ENCODE assay signal across 9 cellular contexts in the genomic region with DNA sequence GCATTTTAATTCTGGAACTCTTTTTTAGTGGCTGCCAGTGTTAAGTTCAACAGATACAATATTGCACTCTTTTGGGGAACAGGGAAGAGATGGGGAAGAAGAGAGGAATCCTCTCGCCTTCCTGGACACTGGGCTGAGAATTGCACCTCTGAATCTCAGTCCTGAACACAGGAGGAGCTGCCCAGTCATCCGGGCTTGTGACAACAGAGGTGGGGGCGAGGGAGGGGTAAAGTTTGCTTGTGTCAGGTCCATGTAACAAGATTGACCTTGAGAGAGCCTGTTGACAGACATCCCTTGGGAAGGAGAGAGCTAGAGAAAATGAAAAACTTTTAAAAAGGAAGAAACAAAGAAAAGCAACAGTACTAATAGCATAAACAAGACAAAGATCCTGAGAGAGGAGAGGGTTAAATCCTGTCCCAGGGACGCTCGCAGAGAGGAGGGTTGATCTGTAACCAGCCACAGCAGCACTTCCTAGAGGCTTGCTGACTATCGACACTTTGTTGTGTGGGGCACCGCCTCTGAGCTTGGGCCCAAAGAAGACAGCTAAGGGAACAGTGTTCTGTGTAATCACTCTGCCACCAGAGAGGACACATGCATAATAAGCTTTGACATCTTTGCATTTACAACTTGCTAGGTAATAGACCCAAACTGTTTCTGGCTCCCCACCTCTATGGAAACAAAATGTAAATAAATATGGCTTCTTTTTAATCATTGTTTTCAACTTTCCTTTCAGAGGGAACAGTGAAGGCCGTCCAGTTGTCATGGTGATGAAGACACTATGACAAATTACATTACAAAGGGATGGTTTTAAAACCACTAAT.
DNase-seq lines count a peak whose midpoint lies in the region; ATAC-seq and TF ChIP-seq lines count a peak whose summit lies in the region.
"Had no signal": no experiment of that assay in that cellular context is flagged by ENCODE, and none has a peak within 500 bp of the region (broad histone marks: within the 10 kb centered on the region; RNA-seq: fewer than 3 reads in every experiment).

No MANE protein-coding gene starts in this region.

- H3K4me2 ChIP-seq in hepatocyte (peak overlapping the region; percentile 51), OCI-LY7 (ENCODE audit: low read length) (no peak overlapping the region)

- H3K27me3 ChIP-seq in HUES64 (ENCODE audit: insufficient read depth, low read length) (no peaks in the 10 kb centered on the region), SJSA1 (replicated peaks) (no peaks in the 10 kb centered on the region), hepatocyte (no peaks in the 10 kb centered on the region), MG63 (no peaks in the 10 kb centered on the region)

- H3K27ac ChIP-seq in HUES64 (ENCODE audit: low read depth, low read length) = peak overlapping the region; percentile 91
- peak overlapping the region; percentile 33 for H3K27ac ChIP-seq in SJSA1
- peak overlapping the region; percentile 72 for H3K27ac ChIP-seq in hepatocyte
- H3K27ac ChIP-seq in OCI-LY7 (ENCODE audit: low read depth, low read length, poor library complexity, severe bottlenecking) = no peak overlapping the region

- H3K9me3 ChIP-seq in HUES64 (ENCODE audit: insufficient read depth, low read depth, low read length) = no peaks in the 10 kb centered on the region
- no peaks in the 10 kb centered on the region for H3K9me3 ChIP-seq in SJSA1 (replicated peaks)
- no peaks in the 10 kb centered on the region for H3K9me3 ChIP-seq in hepatocyte (ENCODE audit: low read depth)
- no peaks in the 10 kb centered on the region for H3K9me3 ChIP-seq in MG63
- no peaks in the 10 kb centered on the region for H3K9me3 ChIP-seq in OCI-LY7 (ENCODE audit: low read length)

- intact Hi-C loops in posterior cingulate gyrus (cut with DNase I) (loop anchor here (1.0 kb wide), 1 partner anchor 178 kb away; no protein-coding TSS in a partner anchor), OCI-LY7 (cut with micrococcal nuclease; ENCODE audit: unreplicated experiment) (no loop called here)

- whole genome bisulfite sequencing in HUES64 = under 1% methylated on average over 7 of the region's 8 CpGs
- 16% methylated on average over 8 of the region's 8 CpGs for WGBS in hepatocyte (ENCODE audit: low lambda C conversion rate, missing lambda C conversion rate)

- H4K20me1 ChIP-seq in hepatocyte (ENCODE audit: insufficient read depth, poor library complexity, severe bottlenecking) = no peaks in the 10 kb centered on the region
- H4K20me1 ChIP-seq in OCI-LY7 (ENCODE audit: insufficient read depth, low read length) = no peaks in the 10 kb centered on the region

- BruUV-seq in OCI-LY7 (replicated peaks; lab: Mats Ljungman, UMichigan) = no TSS peak

- CTCF ChIA-PET in OCI-LY7 (lab: Charles Lee; ENCODE audit: unreplicated experiment) = no interaction called here

- H3K9me2 ChIP-seq in hepatocyte (replicated peaks; ENCODE audit: insufficient read depth) (no peaks in the 10 kb centered on the region), OCI-LY7 (ENCODE audit: insufficient read depth, low read length) (no peaks in the 10 kb centered on the region)

- no peaks in the 10 kb centered on the region for H3K36me3 ChIP-seq in HUES64 (ENCODE audit: insufficient read depth, low read length)
- H3K36me3 ChIP-seq in SJSA1 = no peaks in the 10 kb centered on the region
- no peaks in the 10 kb centered on the region for H3K36me3 ChIP-seq in hepatocyte (replicated peaks; ENCODE audit: insufficient read depth, low read depth)
- no peaks in the 10 kb centered on the region for H3K36me3 ChIP-seq in MG63
- H3K36me3 ChIP-seq in OCI-LY7 (ENCODE audit: insufficient read depth, low read length) = no peaks in the 10 kb centered on the region

- H3K79me2 ChIP-seq in hepatocyte (no peaks in the 10 kb centered on the region), OCI-LY7 (ENCODE audit: insufficient read depth, low read depth, low read length) (no peaks in the 10 kb centered on the region)

- H3K9ac ChIP-seq in HUES64 (ENCODE audit: low read depth, low read length) = peak overlapping the region; percentile 64

- POLR2A ChIA-PET in OCI-LY7 (lab: Charles Lee) = interaction anchor here (0.6 to 1.7 kb wide), 3 partner anchors 8 to 1412 kb away, joined by 3 to 4 read pairs (median 3); no protein-coding TSS in a partner anchor

- no peak for ATAC-seq in HG02623 (IDR thresholded peaks at IDR 0.05; ENCODE audit: unreplicated experiment)
- ATAC-seq in GM18870 (IDR thresholded peaks at IDR 0.05; ENCODE audit: unreplicated experiment) = no peak

- H3K4me3 ChIP-seq in HUES64 (ENCODE audit: low read length) = peak overlapping the region; percentile 28
- H3K4me3 ChIP-seq in SJSA1 = no peak overlapping the region
- H3K4me3 ChIP-seq in hepatocyte = no peak overlapping the region
- H3K4me3 ChIP-seq in MG63 = no peak overlapping the region
- H3K4me3 ChIP-seq in OCI-LY7 (ENCODE audit: low read depth, low read length, poor library complexity, severe bottlenecking) = no peak overlapping the region

- TF ChIP-seq CTCF in hepatocyte (IDR thresholded peaks at IDR 0.05; ENCODE audit: poor library complexity) = no peak
- no peak for TF ChIP-seq CTCF in OCI-LY7 (conservative IDR thresholded peaks at IDR 0.05; ENCODE audit: low read length)

- peak overlapping the region; percentile 18 for H2AFZ ChIP-seq in hepatocyte
- no peak overlapping the region for H2AFZ ChIP-seq in OCI-LY7 (ENCODE audit: low read length)

- peaks cover 64% of the 10 kb centered on the region for H3K4me1 ChIP-seq in HUES64 (ENCODE audit: insufficient read depth, low read length)
- H3K4me1 ChIP-seq in SJSA1 (replicated peaks) = peaks cover 21% of the 10 kb centered on the region
- H3K4me1 ChIP-seq in hepatocyte (ENCODE audit: insufficient read depth) = peaks cover 22% of the 10 kb centered on the region
- no peaks in the 10 kb centered on the region for H3K4me1 ChIP-seq in OCI-LY7 (ENCODE audit: insufficient read depth, low read length, poor library complexity, severe bottlenecking)

- DNase-seq in SJSA1 (ENCODE audit: low read depth in 1 of 2, low spot score in 2 of 2) (peak in 1 of 2 experiments; percentile 61), hepatocyte (ENCODE audit: low spot score) (peak; percentile 60), posterior cingulate gyrus (peak in 9 of 10 donors; percentile 35 to 94 (median 52)), MG63 (no peak), OCI-LY7 (ENCODE audit: low spot score) (no peak)
- DNase-seq: NCI-H1694 treated with DMSO at 0.1 percent for 48 hours had no signal

Comparison
In these comparisons a context has a peak if more than half of its experiments do, and no peak if none do; other contexts are left out.
1. DNase-seq: peak in hepatocyte (single experiment) and posterior cingulate gyrus (9 of 10); none in MG63 (single experiment) and OCI-LY7 (single experiment).